ENCODE assay signal across 1 cellular context in genomic region chr19:45952691-45953505, GRCh38.
TF ChIP-seq lines count a peak whose summit lies in the region.

No MANE protein-coding gene starts in this region.

TF ChIP-seq in HepG2, 621 proteins besides CTCF, POLR2A, EP300 and RAD21 (continued from another document and continues in another):
- TF ChIP-seq, protein P1, sequence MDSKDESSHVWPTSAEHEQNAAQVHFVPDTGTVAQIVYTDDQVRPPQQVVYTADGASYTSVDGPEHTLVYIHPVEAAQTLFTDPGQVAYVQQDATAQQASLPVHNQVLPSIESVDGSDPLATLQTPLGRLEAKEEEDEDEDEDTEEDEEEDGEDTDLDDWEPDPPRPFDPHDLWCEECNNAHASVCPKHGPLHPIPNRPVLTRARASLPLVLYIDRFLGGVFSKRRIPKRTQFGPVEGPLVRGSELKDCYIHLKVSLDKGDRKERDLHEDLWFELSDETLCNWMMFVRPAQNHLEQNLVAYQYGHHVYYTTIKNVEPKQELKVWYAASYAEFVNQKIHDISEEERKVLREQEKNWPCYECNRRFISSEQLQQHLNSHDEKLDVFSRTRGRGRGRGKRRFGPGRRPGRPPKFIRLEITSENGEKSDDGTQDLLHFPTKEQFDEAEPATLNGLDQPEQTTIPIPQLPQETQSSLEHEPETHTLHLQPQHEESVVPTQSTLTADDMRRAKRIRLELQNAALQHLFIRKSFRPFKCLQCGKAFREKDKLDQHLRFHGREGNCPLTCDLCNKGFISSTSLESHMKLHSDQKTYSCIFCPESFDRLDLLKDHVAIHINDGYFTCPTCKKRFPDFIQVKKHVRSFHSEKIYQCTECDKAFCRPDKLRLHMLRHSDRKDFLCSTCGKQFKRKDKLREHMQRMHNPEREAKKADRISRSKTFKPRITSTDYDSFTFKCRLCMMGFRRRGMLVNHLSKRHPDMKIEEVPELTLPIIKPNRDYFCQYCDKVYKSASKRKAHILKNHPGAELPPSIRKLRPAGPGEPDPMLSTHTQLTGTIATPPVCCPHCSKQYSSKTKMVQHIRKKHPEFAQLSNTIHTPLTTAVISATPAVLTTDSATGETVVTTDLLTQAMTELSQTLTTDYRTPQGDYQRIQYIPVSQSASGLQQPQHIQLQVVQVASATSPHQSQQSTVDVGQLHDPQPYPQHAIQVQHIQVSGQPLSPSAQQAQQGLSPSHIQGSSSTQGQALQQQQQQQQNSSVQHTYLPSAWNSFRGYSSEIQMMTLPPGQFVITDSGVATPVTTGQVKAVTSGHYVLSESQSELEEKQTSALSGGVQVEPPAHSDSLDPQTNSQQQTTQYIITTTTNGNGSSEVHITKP (CRISPR knock-in tag; IDR thresholded peaks at IDR 0.05; ENCODE audit: low read depth): no peak
- peak; percentile 30 for TF ChIP-seq XRCC5 (optimal IDR thresholded peaks at IDR 0.05; ENCODE audit: low read length)
- no peak for TF ChIP-seq ZNF768 (CRISPR knock-in tag; IDR thresholded peaks at IDR 0.05)
- TF ChIP-seq ZNF205 (CRISPR knock-in tag; IDR thresholded peaks at IDR 0.05): no peak
- no peak for TF ChIP-seq MTF2 (CRISPR knock-in tag; IDR thresholded peaks at IDR 0.05; ENCODE audit: borderline replicate concordance)
- no peak for TF ChIP-seq ZNF720 (CRISPR knock-in tag; IDR thresholded peaks at IDR 0.05)
- no peak for TF ChIP-seq ADNP (CRISPR knock-in tag; IDR thresholded peaks at IDR 0.05)
- TF ChIP-seq ZNF333 (CRISPR knock-in tag; IDR thresholded peaks at IDR 0.05; ENCODE audit: borderline replicate concordance): no peak
- TF ChIP-seq ZKSCAN5 (CRISPR knock-in tag; IDR thresholded peaks at IDR 0.05): no peak
- TF ChIP-seq ZBTB21 (CRISPR knock-in tag; IDR thresholded peaks at IDR 0.05): no peak
- TF ChIP-seq MTA1 (CRISPR knock-in tag; IDR thresholded peaks at IDR 0.05; ENCODE audit: borderline replicate concordance): no peak
- TF ChIP-seq, protein P2, sequence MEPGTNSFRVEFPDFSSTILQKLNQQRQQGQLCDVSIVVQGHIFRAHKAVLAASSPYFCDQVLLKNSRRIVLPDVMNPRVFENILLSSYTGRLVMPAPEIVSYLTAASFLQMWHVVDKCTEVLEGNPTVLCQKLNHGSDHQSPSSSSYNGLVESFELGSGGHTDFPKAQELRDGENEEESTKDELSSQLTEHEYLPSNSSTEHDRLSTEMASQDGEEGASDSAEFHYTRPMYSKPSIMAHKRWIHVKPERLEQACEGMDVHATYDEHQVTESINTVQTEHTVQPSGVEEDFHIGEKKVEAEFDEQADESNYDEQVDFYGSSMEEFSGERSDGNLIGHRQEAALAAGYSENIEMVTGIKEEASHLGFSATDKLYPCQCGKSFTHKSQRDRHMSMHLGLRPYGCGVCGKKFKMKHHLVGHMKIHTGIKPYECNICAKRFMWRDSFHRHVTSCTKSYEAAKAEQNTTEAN (CRISPR knock-in tag; conservative IDR thresholded peaks at IDR 0.05): 0 out of 2 replicates have a peak, but pooled peaks have one; percentile 37
- no peak for TF ChIP-seq EZH2 (conservative IDR thresholded peaks at IDR 0.05; ENCODE audit: low read depth, low read length)
- TF ChIP-seq, protein P3, sequence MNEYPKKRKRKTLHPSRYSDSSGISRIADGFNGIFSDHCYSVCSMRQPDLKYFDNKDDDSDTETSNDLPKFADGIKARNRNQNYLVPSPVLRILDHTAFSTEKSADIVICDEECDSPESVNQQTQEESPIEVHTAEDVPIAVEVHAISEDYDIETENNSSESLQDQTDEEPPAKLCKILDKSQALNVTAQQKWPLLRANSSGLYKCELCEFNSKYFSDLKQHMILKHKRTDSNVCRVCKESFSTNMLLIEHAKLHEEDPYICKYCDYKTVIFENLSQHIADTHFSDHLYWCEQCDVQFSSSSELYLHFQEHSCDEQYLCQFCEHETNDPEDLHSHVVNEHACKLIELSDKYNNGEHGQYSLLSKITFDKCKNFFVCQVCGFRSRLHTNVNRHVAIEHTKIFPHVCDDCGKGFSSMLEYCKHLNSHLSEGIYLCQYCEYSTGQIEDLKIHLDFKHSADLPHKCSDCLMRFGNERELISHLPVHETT (CRISPR knock-in tag; conservative IDR thresholded peaks at IDR 0.05): no peak
- no peak for TF ChIP-seq MAFF (IDR thresholded peaks at IDR 0.05; ENCODE audit: low read depth, low read length)
- no peak for TF ChIP-seq EEA1 (CRISPR knock-in tag; IDR thresholded peaks at IDR 0.05; ENCODE audit: borderline replicate concordance)
- no peak for TF ChIP-seq NFRKB (IDR thresholded peaks at IDR 0.05)
- no peak for TF ChIP-seq NR1H2 (CRISPR knock-in tag; IDR thresholded peaks at IDR 0.05; ENCODE audit: borderline replicate concordance, low read depth)
- peak; percentile 36; the same call in 1 of the 2 replicates for TF ChIP-seq ZNF572 (CRISPR knock-in tag; IDR thresholded peaks at IDR 0.05)
- TF ChIP-seq, protein P4, sequence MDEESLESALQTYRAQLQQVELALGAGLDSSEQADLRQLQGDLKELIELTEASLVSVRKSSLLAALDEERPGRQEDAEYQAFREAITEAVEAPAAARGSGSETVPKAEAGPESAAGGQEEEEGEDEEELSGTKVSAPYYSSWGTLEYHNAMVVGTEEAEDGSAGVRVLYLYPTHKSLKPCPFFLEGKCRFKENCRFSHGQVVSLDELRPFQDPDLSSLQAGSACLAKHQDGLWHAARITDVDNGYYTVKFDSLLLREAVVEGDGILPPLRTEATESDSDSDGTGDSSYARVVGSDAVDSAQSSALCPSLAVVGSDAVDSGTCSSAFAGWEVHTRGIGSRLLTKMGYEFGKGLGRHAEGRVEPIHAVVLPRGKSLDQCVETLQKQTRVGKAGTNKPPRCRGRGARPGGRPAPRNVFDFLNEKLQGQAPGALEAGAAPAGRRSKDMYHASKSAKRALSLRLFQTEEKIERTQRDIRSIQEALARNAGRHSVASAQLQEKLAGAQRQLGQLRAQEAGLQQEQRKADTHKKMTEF (CRISPR knock-in tag; IDR thresholded peaks at IDR 0.05): 0 out of 2 replicates have a peak, but pooled peaks have one; percentile 27
- TF ChIP-seq ZFP62 (CRISPR knock-in tag; IDR thresholded peaks at IDR 0.05): no peak
- no peak for TF ChIP-seq ZNF256 (CRISPR knock-in tag; conservative IDR thresholded peaks at IDR 0.05)
- TF ChIP-seq SP4 (CRISPR knock-in tag; IDR thresholded peaks at IDR 0.05): no peak
- TF ChIP-seq, protein P5, sequence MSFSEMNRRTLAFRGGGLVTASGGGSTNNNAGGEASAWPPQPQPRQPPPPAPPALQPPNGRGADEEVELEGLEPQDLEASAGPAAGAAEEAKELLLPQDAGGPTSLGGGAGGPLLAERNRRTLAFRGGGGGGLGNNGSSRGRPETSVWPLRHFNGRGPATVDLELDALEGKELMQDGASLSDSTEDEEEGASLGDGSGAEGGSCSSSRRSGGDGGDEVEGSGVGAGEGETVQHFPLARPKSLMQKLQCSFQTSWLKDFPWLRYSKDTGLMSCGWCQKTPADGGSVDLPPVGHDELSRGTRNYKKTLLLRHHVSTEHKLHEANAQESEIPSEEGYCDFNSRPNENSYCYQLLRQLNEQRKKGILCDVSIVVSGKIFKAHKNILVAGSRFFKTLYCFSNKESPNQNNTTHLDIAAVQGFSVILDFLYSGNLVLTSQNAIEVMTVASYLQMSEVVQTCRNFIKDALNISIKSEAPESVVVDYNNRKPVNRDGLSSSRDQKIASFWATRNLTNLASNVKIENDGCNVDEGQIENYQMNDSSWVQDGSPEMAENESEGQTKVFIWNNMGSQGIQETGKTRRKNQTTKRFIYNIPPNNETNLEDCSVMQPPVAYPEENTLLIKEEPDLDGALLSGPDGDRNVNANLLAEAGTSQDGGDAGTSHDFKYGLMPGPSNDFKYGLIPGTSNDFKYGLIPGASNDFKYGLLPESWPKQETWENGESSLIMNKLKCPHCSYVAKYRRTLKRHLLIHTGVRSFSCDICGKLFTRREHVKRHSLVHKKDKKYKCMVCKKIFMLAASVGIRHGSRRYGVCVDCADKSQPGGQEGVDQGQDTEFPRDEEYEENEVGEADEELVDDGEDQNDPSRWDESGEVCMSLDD (CRISPR knock-in tag; IDR thresholded peaks at IDR 0.05; ENCODE audit: borderline replicate concordance): no peak
- TF ChIP-seq HMGA1 (CRISPR knock-in tag; conservative IDR thresholded peaks at IDR 0.05): no peak
- peak; percentile 64 for TF ChIP-seq ZNF563 (CRISPR knock-in tag; IDR thresholded peaks at IDR 0.05)
- TF ChIP-seq ZNF687 (CRISPR knock-in tag; IDR thresholded peaks at IDR 0.05): peak; percentile 47
- TF ChIP-seq HNRNPH1 (optimal IDR thresholded peaks at IDR 0.05; ENCODE audit: low read depth, low read length): no peak
- no peak for TF ChIP-seq SAFB2 (CRISPR knock-in tag; IDR thresholded peaks at IDR 0.05; ENCODE audit: borderline replicate concordance, low read depth)
- no peak for TF ChIP-seq PHF8 (CRISPR knock-in tag; IDR thresholded peaks at IDR 0.05)
- TF ChIP-seq SALL2 (CRISPR knock-in tag; IDR thresholded peaks at IDR 0.05): no peak
- no peak for TF ChIP-seq SNAI1 (CRISPR knock-in tag; IDR thresholded peaks at IDR 0.05; ENCODE audit: borderline replicate concordance)
- TF ChIP-seq ZNF10 (CRISPR knock-in tag; IDR thresholded peaks at IDR 0.05; ENCODE audit: borderline replicate concordance, low read depth): no peak
- no peak for TF ChIP-seq ZNF674 (CRISPR knock-in tag; IDR thresholded peaks at IDR 0.05; ENCODE audit: low read depth)
- TF ChIP-seq ZNF512 (CRISPR knock-in tag; IDR thresholded peaks at IDR 0.05): no peak
- no peak for TF ChIP-seq DPF2 (CRISPR knock-in tag; IDR thresholded peaks at IDR 0.05; ENCODE audit: borderline replicate concordance, low read depth)
- TF ChIP-seq, protein P6, sequence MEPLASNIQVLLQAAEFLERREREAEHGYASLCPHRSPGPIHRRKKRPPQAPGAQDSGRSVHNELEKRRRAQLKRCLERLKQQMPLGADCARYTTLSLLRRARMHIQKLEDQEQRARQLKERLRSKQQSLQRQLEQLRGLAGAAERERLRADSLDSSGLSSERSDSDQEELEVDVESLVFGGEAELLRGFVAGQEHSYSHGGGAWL (CRISPR knock-in tag; IDR thresholded peaks at IDR 0.05): peak; percentile 74; the same call in 1 of the 2 replicates
- TF ChIP-seq REPIN1 (CRISPR knock-in tag; IDR thresholded peaks at IDR 0.05; ENCODE audit: borderline replicate concordance, low read depth): no peak
